In the genomic region with DNA sequence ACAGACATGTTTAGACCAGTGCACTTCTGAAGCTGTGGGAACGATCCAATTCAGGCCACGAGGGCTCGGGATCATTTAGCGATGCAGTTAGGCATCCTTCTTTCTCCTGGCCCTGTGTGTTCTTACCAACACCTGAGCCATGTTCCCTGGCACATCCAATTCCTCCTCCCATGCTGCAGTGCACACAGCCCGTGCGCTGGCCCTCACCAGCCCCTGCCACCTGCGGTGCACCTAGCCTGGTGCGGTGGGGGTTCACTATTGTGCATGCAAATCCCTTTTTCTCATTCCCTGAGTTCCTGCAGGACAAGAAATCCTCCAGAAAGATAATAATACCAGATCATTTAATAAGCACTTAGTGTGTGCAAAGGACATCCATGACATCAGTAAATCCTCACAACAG, we compare ENCODE assay signal across 31 cellular contexts. TPM values are rescaled to one million over a fixed set of nuclear protein-coding genes. Genes with fewer than 3 reads are reported as not detected.
DNase-seq lines count a peak whose midpoint lies in the region; ATAC-seq, FAIRE-seq and TF ChIP-seq lines count a peak whose summit lies in the region.
"Had no signal": no experiment of that assay in that cellular context is flagged by ENCODE, and none has a peak within 500 bp of the region (broad histone marks: within the 10 kb centered on the region; RNA-seq: fewer than 3 reads in every experiment).

No MANE protein-coding gene starts in this region.

- H3K4me3 ChIP-seq in GM23338 (no peak overlapping the region), kidney (ENCODE audit: low read length in 2 of 2) (no peak overlapping the region), stomach (no peak overlapping the region)
- H3K4me3 ChIP-seq: GM23248, left lung, ovary, PC-9 had no signal

- H2AFZ ChIP-seq in GM23338: no peak overlapping the region
- H2AFZ ChIP-seq: GM23248, PC-9 had no signal

- DNase-seq in GM23338 (ENCODE audit: low spot score) (no peak), T-helper 17 cell (no peak), kidney (peak; percentile 29), stomach (no peak), dermis blood vessel endothelial cell (no peak), HUDEP-2 (lab: John Stamatoyannopoulos, UW; ENCODE audit: unreplicated experiment in 76 of 76) (no peak)
- no peak for DNase-seq in activated naive CD4-positive, alpha-beta T cell (lab: John Stamatoyannopoulos, UW)
- DNase-seq: activated CD4-positive, alpha-beta T cell treated with anti-CD3 and anti-CD28 coated beads, Interleukin-2, amount 10 ng/mL, durations not matched to agents 24 days and 14 days; activated T-cell treated with anti-CD3 and anti-CD28 coated beads, Interleukin-2, amount 50 U/mL, for 24 hours; foreskin melanocyte; hippocampal formation; left lung; midbrain; natural killer cell; NCI-H1694 treated with DMSO at 0.1 percent for 48 hours; NCI-H2171 treated with DMSO at 0.1 percent for 48 hours; NCI-H510A treated with DMSO at 0.1 percent for 48 hours; PC-9; retina; SHP77 treated with DMSO at 0.1 percent for 48 hours; stimulated activated CD4-positive, alpha-beta T cell treated with anti-CD3 and anti-CD28 coated beads, Interleukin-2, amount 100 ng/mL, for 48 hours; substantia nigra; T-helper 9 cell had no signal

- no peak for TF ChIP-seq CTCF in GM23338 (conservative IDR thresholded peaks at IDR 0.05; ENCODE audit: low read depth in 2 of 2)
- TF ChIP-seq CTCF in kidney (IDR thresholded peaks at IDR 0.05; ENCODE audit: borderline replicate concordance, extremely low read depth, insufficient read depth): no peak
- TF ChIP-seq CTCF in stomach (IDR thresholded peaks at IDR 0.05): no peak

- no peaks in the 10 kb centered on the region for H3K9me3 ChIP-seq in T-helper 17 cell (ENCODE audit: control insufficient read depth, low read length, poor library complexity, severe bottlenecking)
- no peaks in the 10 kb centered on the region for H3K9me3 ChIP-seq in kidney (ENCODE audit: control insufficient read depth in 1 of 2, low read length in 2 of 2)
- H3K9me3 ChIP-seq in stomach: no peaks in the 10 kb centered on the region
- H3K9me3 ChIP-seq: left lung, ovary had no signal

- TF ChIP-seq POLR2A in stomach (IDR thresholded peaks at IDR 0.05): no peak

- 88 to 95% (median 92%) methylated on average over 8 of the region's 8 CpGs for whole genome bisulfite sequencing in stomach, 5 donors

- FAIRE-seq in kidney (lab: Jason Lieb, UNC): no peak
- FAIRE-seq: colon, GM18507 had no signal

- intact Hi-C loops in kidney (cut with DNase I): no loop called here
- intact Hi-C loops in stomach (cut with DNase I; ENCODE audit: low total_unique reads): no loop called here

- H3K27ac ChIP-seq in GM23338 (ENCODE audit: low read depth): no peak overlapping the region
- H3K27ac ChIP-seq in kidney (ENCODE audit: low read depth in 2 of 2, low read length in 2 of 2): no peak overlapping the region
- H3K27ac ChIP-seq in stomach: peak overlapping the region in 3 of 5 donors; percentile 14 to 81 (median 51)
- H3K27ac ChIP-seq: GM23248, PC-9, VCaP had no signal

- H3K27me3 Mint-ChIP-seq in GM23338 (ENCODE audit: insufficient read depth, low read depth, poor library complexity) (peaks cover 10% of the 10 kb centered on the region), T-helper 17 cell (peaks cover 4% of the 10 kb centered on the region)
- H3K27me3 Mint-ChIP-seq: activated T-cell treated with anti-CD3 and anti-CD28 coated beads, Interleukin-2, amount 50 U/mL, for 24 hours; IgD-negative memory B cell had no signal

- H3K9me2 ChIP-seq in GM23338 (ENCODE audit: insufficient read depth): no peaks in the 10 kb centered on the region

- H3K4me1 Mint-ChIP-seq in GM23338: peaks cover 24% of the 10 kb centered on the region
- peaks cover 10% of the 10 kb centered on the region for H3K4me1 Mint-ChIP-seq in T-helper 17 cell

- ATAC-seq in GM23338 (peak; percentile 10; the same call in 2 of the 3 replicates), T-helper 17 cell (no peak)
- ATAC-seq: esophagus mucosa, left lung, natural killer cell had no signal

- no peak for TF ChIP-seq EP300 in stomach (IDR thresholded peaks at IDR 0.05)

- H3K36me3 Mint-ChIP-seq in GM23338 (ENCODE audit: low read depth): no peaks in the 10 kb centered on the region; the same call in 2 of the 3 replicates
- H3K36me3 Mint-ChIP-seq in T-helper 17 cell (ENCODE audit: low read depth): no peaks in the 10 kb centered on the region
- H3K36me3 Mint-ChIP-seq: IgD-negative memory B cell, natural killer cell had no signal

- H3K36me3 ChIP-seq in GM23338 (ENCODE audit: insufficient read depth) (no peaks in the 10 kb centered on the region), kidney (ENCODE audit: control insufficient read depth in 1 of 2, insufficient read depth in 2 of 2, low read length in 2 of 2) (peaks cover 0 to 5% of the 10 kb centered on the region in 2 donors), stomach (no peaks in the 10 kb centered on the region)
- H3K36me3 ChIP-seq: left lung, ovary had no signal

- H3F3A ChIP-seq in GM23338 (replicated peaks; ENCODE audit: low read depth): 0 out of 2 replicates have a peak, but pooled peaks cover 2% of the 10 kb centered on the region

- no peak overlapping the region for H3K27ac Mint-ChIP-seq in GM23338
- H3K27ac Mint-ChIP-seq in T-helper 17 cell: peak overlapping the region; percentile 32
- H3K27ac Mint-ChIP-seq: activated CD4-positive, alpha-beta T cell treated with anti-CD3 and anti-CD28 coated beads, Interleukin-2, amount 10 ng/mL, durations not matched to agents 24 days and 14 days; activated T-cell treated with anti-CD3 and anti-CD28 coated beads, Interleukin-2, amount 50 U/mL, for 24 hours; natural killer cell had no signal

- H3K9ac ChIP-seq in kidney (ENCODE audit: low read length in 2 of 2): no peak overlapping the region
- H3K9ac ChIP-seq: GM23248 had no signal

- H4K20me1 ChIP-seq in GM23338 (replicated peaks; ENCODE audit: insufficient read depth): no peaks in the 10 kb centered on the region

- no peaks in the 10 kb centered on the region for H3K9me3 Mint-ChIP-seq in GM23338
- H3K9me3 Mint-ChIP-seq: activated CD4-positive, alpha-beta T cell treated with anti-CD3 and anti-CD28 coated beads, Interleukin-2, amount 10 ng/mL, durations not matched to agents 24 days and 14 days; activated T-cell treated with anti-CD3 and anti-CD28 coated beads, Interleukin-2, amount 50 U/mL, for 24 hours; IgD-negative memory B cell; natural killer cell had no signal

- no peak overlapping the region for H3K4me2 ChIP-seq in GM23338
- H3K4me2 ChIP-seq: PC-9 had no signal

- H3K4me3 Mint-ChIP-seq in GM23338 (no peak overlapping the region), T-helper 17 cell (no peak overlapping the region)
- H3K4me3 Mint-ChIP-seq: activated CD4-positive, alpha-beta T cell treated with anti-CD3 and anti-CD28 coated beads, Interleukin-2, amount 10 ng/mL, durations not matched to agents 24 days and 14 days; activated T-cell treated with anti-CD3 and anti-CD28 coated beads, Interleukin-2, amount 50 U/mL, for 24 hours; CD14-positive monocyte; natural killer cell had no signal

- peaks cover 1% of the 10 kb centered on the region; the same call in 1 of the 2 replicates for H3K4me1 ChIP-seq in GM23338 (ENCODE audit: insufficient read depth)
- peaks cover 7 to 17% of the 10 kb centered on the region in 2 donors for H3K4me1 ChIP-seq in kidney (ENCODE audit: control insufficient read depth in 1 of 2, insufficient read depth in 1 of 2, low read depth in 1 of 2, low read length in 2 of 2)
- peaks cover 13 to 48% (median 30%) of the 10 kb centered on the region in 4 donors for H3K4me1 ChIP-seq in stomach

- H3K79me2 ChIP-seq in GM23338 (replicated peaks; ENCODE audit: insufficient read depth): no peaks in the 10 kb centered on the region

- H3K27me3 ChIP-seq in GM23338 (ENCODE audit: insufficient read depth) (peaks cover 8% of the 10 kb centered on the region; the same call in 1 of the 2 replicates), stomach (no peaks in the 10 kb centered on the region)
- H3K27me3 ChIP-seq: left lung, ovary had no signal

TF ChIP-seq in GM23338, 12 proteins besides CTCF, POLR2A, EP300 and RAD21:
- TF ChIP-seq ZNF331 (CRISPR knock-in tag; IDR thresholded peaks at IDR 0.05; ENCODE audit: low read depth) (no peak), POLR2AphosphoS5 (IDR thresholded peaks at IDR 0.05; ENCODE audit: low read depth) (no peak), EZH2phosphoT487 (IDR thresholded peaks at IDR 0.05; ENCODE audit: unreplicated experiment) (no peak)

RNA-seq across cellular contexts. Expression of a gene that starts 53.5 kb away (rescaled TPM):
- 11.4 and 13.3 TPM in 2 replicates for total RNA-seq in GM23338 (2014; rRNA removed; shearing (Covaris generic))
- polyA plus RNA-seq in GM23338 (2016; fragmentation: Nextera tagmentation; extraction: Ambion mirVana): 1.9 and 2.1 TPM in 2 replicates
- total RNA-seq in T-helper 17 cell: under 1 TPM; 0.07 to 0.23 TPM
- 42.6 TPM for total RNA-seq in kidney
- polyA plus RNA-seq in kidney (ENCODE audit: insufficient read depth, low read depth, low replicate concordance): 5.4 TPM
- total RNA-seq in stomach: 10 to 100 TPM in 4 of 5 donors, 1 to 10 TPM in 1; 9.1 to 60.3 (median 17.4) TPM
- 1 to 10 TPM; 2.7 to 7.3 (median 4.2) TPM for polyA plus RNA-seq in stomach
- 6.9 and 26.0 TPM in 2 replicates for total RNA-seq in dermis blood vessel endothelial cell
- polyA plus RNA-seq: CD14-positive monocyte, IgD-negative memory B cell had no signal

Comparison
In these comparisons a context has a peak if more than half of its experiments do, and no peak if none do; other contexts are left out.
1. H3K27ac ChIP-seq: peak in stomach (3 of 5); none in GM23338 (single experiment) and kidney (0 of 2).